Comparison of ENCODE assay signal across 10 cellular contexts in the genomic region with DNA sequence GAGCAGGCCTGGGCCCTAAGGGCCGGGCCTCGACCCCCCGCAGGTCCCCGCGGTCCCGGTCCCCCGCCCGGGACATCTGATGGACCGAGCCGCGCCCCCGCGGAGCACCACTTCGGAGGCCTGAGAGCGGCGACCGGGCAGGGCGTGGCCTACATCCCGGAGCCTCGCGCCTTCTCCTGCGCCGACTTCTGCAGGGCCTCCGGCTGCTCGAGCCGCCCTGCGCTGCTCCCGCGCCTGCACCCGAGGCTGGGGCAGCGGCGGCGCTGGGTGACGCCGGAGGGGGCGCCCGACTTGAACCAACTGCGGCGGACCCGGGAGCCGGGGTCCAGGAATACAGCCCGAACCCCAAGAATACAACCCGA. TPM values are rescaled to one million over a fixed set of nuclear protein-coding genes. Genes with fewer than 3 reads are reported as not detected.
DNase-seq lines count a peak whose midpoint lies in the region; ATAC-seq and TF ChIP-seq lines count a peak whose summit lies in the region.
"Had no signal": no experiment of that assay in that cellular context is flagged by ENCODE, and none has a peak within 500 bp of the region (broad histone marks: within the 10 kb centered on the region; RNA-seq: fewer than 3 reads in every experiment).

No MANE protein-coding gene starts in this region.

- POLR2A ChIA-PET in naive thymus-derived CD4-positive, alpha-beta T cell (lab: Charles Lee), result interaction anchor here (1.1 to 1.3 kb wide), 3 partner anchors 19 to 75 kb away, joined by 3 to 5 read pairs (median 4); partner anchors contain the start of gene RAB43

- H3K27ac Mint-ChIP-seq in naive thymus-derived CD4-positive, alpha-beta T cell, result peak overlapping the region in 1 of 9 donors; percentile 21

- H3K27me3 ChIP-seq in mammary epithelial cell (ENCODE audit: insufficient read depth, low read length), result no peaks in the 10 kb centered on the region
- H3K27me3 ChIP-seq in naive thymus-derived CD4-positive, alpha-beta T cell (ENCODE audit: control insufficient read depth in 2 of 2, insufficient read depth in 2 of 2, low read length in 2 of 2), result no peaks in the 10 kb centered on the region
- peaks cover 0 to 23% of the 10 kb centered on the region in 2 donors for H3K27me3 ChIP-seq in tibial nerve

- BruUV-seq in mammary epithelial cell (replicated peaks; lab: Mats Ljungman, UMichigan), result no TSS peak

- no CpG with 5 or more reads among the region's 43 CpGs for WGBS in mammary epithelial cell (ENCODE audit: low coverage, missing lambda C conversion rate)
- 1 to 7% methylated on average over 21 to 42 of the region's 43 CpGs for WGBS in tibial nerve, 2 donors

- H3K9me3 Mint-ChIP-seq in naive thymus-derived CD4-positive, alpha-beta T cell, result peaks cover 3 to 10% (median 6%) of the 10 kb centered on the region in 11 donors

- DNase-seq in activated T-cell treated with anti-CD3 and anti-CD28 coated beads for 48 hours (ENCODE audit: low read depth) (peak; percentile 43), activated T-cell treated with anti-CD3 and anti-CD28 coated beads for 4 hours (no peak), mammary epithelial cell (no peak), tibial nerve (ENCODE audit: low spot score in 2 of 2) (no peak), RPMI8226 (no peak), HuH-7 (ENCODE audit: low spot score) (no peak)
- DNase-seq in naive thymus-derived CD4-positive, alpha-beta T cell, result peak in 7 of 9 donors; percentile 20 to 47 (median 34)

- H3K27ac ChIP-seq in mammary epithelial cell (ENCODE audit: insufficient read depth, low read depth, low read length) (no peak overlapping the region), tibial nerve (no peak overlapping the region)
- H3K27ac ChIP-seq in naive thymus-derived CD4-positive, alpha-beta T cell (ENCODE audit: low read depth, low read length), result no peak overlapping the region

- H3K4me1 ChIP-seq in mammary epithelial cell (ENCODE audit: insufficient read depth, low read length), result peaks cover 2% of the 10 kb centered on the region
- peaks cover 0 to 4% of the 10 kb centered on the region in 2 donors for H3K4me1 ChIP-seq in naive thymus-derived CD4-positive, alpha-beta T cell (ENCODE audit: control insufficient read depth in 2 of 2, insufficient read depth in 2 of 2, low read length in 2 of 2)
- peaks cover 0 to 9% (median 7%) of the 10 kb centered on the region in 4 donors for H3K4me1 ChIP-seq in tibial nerve

- peaks cover 0 to 54% (median 9%) of the 10 kb centered on the region in 5 donors for H3K27me3 Mint-ChIP-seq in naive thymus-derived CD4-positive, alpha-beta T cell

- H3K4me3 ChIP-seq in mammary epithelial cell (replicated peaks in 1 of 3; ENCODE audit: insufficient read depth in 1 of 3, low read depth in 2 of 3, low read length in 3 of 3), result peak overlapping the region in 1 of 3 experiments; percentile 3
- H3K4me3 ChIP-seq in naive thymus-derived CD4-positive, alpha-beta T cell (ENCODE audit: low read length), result peak overlapping the region; percentile 50
- peak overlapping the region in 3 of 4 donors; percentile 27 to 46 (median 28) for H3K4me3 ChIP-seq in tibial nerve

- H3K79me2 ChIP-seq in mammary epithelial cell (ENCODE audit: insufficient read depth, low read length), result no peaks in the 10 kb centered on the region

- peaks cover 0 to 8% (median 4%) of the 10 kb centered on the region in 7 donors for H3K4me1 Mint-ChIP-seq in naive thymus-derived CD4-positive, alpha-beta T cell

- H3K36me3 Mint-ChIP-seq in naive thymus-derived CD4-positive, alpha-beta T cell, result peaks cover 5 to 11% (median 5%) of the 10 kb centered on the region in 5 donors

- no peak for TF ChIP-seq CTCF in mammary epithelial cell (conservative IDR thresholded peaks at IDR 0.05 in 1 of 2, IDR thresholded peaks at IDR 0.05 in 1 of 2; ENCODE audit: extremely low read depth in 1 of 2, insufficient read depth in 1 of 2, low read depth in 1 of 2, low read length in 2 of 2)
- no peak for TF ChIP-seq CTCF in tibial nerve (IDR thresholded peaks at IDR 0.05)

- no peaks in the 10 kb centered on the region for H3K36me3 ChIP-seq in mammary epithelial cell (ENCODE audit: insufficient read depth, low read length)
- no peaks in the 10 kb centered on the region for H3K36me3 ChIP-seq in naive thymus-derived CD4-positive, alpha-beta T cell (ENCODE audit: control insufficient read depth in 2 of 3, insufficient read depth in 3 of 3, low read length in 3 of 3)
- H3K36me3 ChIP-seq in tibial nerve, result no peaks in the 10 kb centered on the region

- peak overlapping the region in 9 of 10 donors; percentile 34 to 76 (median 70) for H3K4me3 Mint-ChIP-seq in naive thymus-derived CD4-positive, alpha-beta T cell

- in situ Hi-C loops in mammary epithelial cell (cut with MboI; ENCODE audit: low sequenced_read_pairs in 2 of 2), result no loop called here

- CTCF ChIA-PET in mammary epithelial cell (lab: Charles Lee; ENCODE audit: low non-redundant PET), result no interaction called here
- CTCF ChIA-PET in naive thymus-derived CD4-positive, alpha-beta T cell (lab: Charles Lee), result interaction anchor here (0.6 to 0.9 kb wide), 2 partner anchors 10 to 75 kb away, joined by 4 read pairs; no protein-coding TSS in a partner anchor

- H4K20me1 ChIP-seq in mammary epithelial cell (ENCODE audit: insufficient read depth, low read length), result no peaks in the 10 kb centered on the region

- ATAC-seq in naive thymus-derived CD4-positive, alpha-beta T cell, result peak; percentile 84
- ATAC-seq in HG03469 (IDR thresholded peaks at IDR 0.05; ENCODE audit: unreplicated experiment), result no peak

- dilution Hi-C loops in mammary epithelial cell (cut with HindIII; ENCODE audit: low sequenced_read_pairs), result no loop called here

- peak overlapping the region; percentile 68 for H2AFZ ChIP-seq in mammary epithelial cell (ENCODE audit: low read depth, low read length)

- TF ChIP-seq POLR2A in tibial nerve (IDR thresholded peaks at IDR 0.05), result no peak

- H3K9me3 ChIP-seq in mammary epithelial cell (replicated peaks; ENCODE audit: insufficient read depth, low read length) (peaks cover 2% of the 10 kb centered on the region), tibial nerve (peaks cover 0 to 21% (median 2%) of the 10 kb centered on the region in 4 donors)
- no peaks in the 10 kb centered on the region for H3K9me3 ChIP-seq in naive thymus-derived CD4-positive, alpha-beta T cell (ENCODE audit: control insufficient read depth in 2 of 3, low read length in 3 of 3)

- intact Hi-C loops in mammary epithelial cell (cut with micrococcal nuclease), result no loop called here
- intact Hi-C loops in naive thymus-derived CD4-positive, alpha-beta T cell (cut with micrococcal nuclease), result no loop called here

- no peak for TF ChIP-seq EP300 in tibial nerve (IDR thresholded peaks at IDR 0.05)

- H3K4me2 ChIP-seq in mammary epithelial cell (ENCODE audit: insufficient read depth, low read depth, low read length), result peak overlapping the region; percentile 67

- H3K9ac ChIP-seq in mammary epithelial cell (ENCODE audit: insufficient read depth, low read length), result no peak overlapping the region

RNA-seq across cellular contexts. Expression of gene GP9, which starts 14.9 kb away (rescaled TPM):
- total RNA-seq in mammary epithelial cell (not detected), tibial nerve (not detected)
- polyA plus RNA-seq in mammary epithelial cell, result not detected
- not detected for polyA minus RNA-seq in mammary epithelial cell
- total RNA-seq in naive thymus-derived CD4-positive, alpha-beta T cell, result 1 to 10 TPM in 1 of 5 experiments, not detected in 4; 2.5 TPM
- polyA plus RNA-seq in naive thymus-derived CD4-positive, alpha-beta T cell, result not detected
- total RNA-seq: epithelial cell of proximal tubule, pulmonary artery endothelial cell had no signal

RNA-seq across cellular contexts. Expression of gene EFCC1, which starts 44.6 kb away (rescaled TPM):
- under 1 TPM in 1 of 2 donors, not detected in 1; under 0.01 TPM for total RNA-seq in mammary epithelial cell
- not detected for polyA plus RNA-seq in mammary epithelial cell
- polyA minus RNA-seq in mammary epithelial cell, result not detected
- under 1 TPM in 4 of 5 experiments, not detected in 1; 0.07 to 0.24 (median 0.18) TPM for total RNA-seq in naive thymus-derived CD4-positive, alpha-beta T cell
- polyA plus RNA-seq in naive thymus-derived CD4-positive, alpha-beta T cell, result under 1 TPM; 0.24 to 0.27 TPM
- total RNA-seq in tibial nerve, result 1 to 10 TPM in 3 of 4 donors, under 1 TPM in 1; 0.22 to 2.1 (median 1.9) TPM
- total RNA-seq: epithelial cell of proximal tubule had no signal

RNA-seq across cellular contexts. Expression of gene CFAP92, which starts 51.8 kb away (rescaled TPM):
- total RNA-seq in mammary epithelial cell, result 1 to 10 TPM in 1 of 2 donors, under 1 TPM in 1; 0.83 to 1.0 TPM
- 0.29 TPM for polyA plus RNA-seq in mammary epithelial cell
- 3.5 TPM for polyA minus RNA-seq in mammary epithelial cell
- total RNA-seq in naive thymus-derived CD4-positive, alpha-beta T cell, result 1 to 10 TPM in 2 of 5 experiments, under 1 TPM in 3; 0.10 to 1.4 (median 0.46) TPM
- under 1 TPM; 0.20 to 0.89 TPM for polyA plus RNA-seq in naive thymus-derived CD4-positive, alpha-beta T cell
- total RNA-seq in tibial nerve, result under 1 TPM in 3 of 4 donors, not detected in 1; 0.22 to 0.78 (median 0.63) TPM
- total RNA-seq: epithelial cell of proximal tubule had no signal

Comparison
In these comparisons a context has a peak if more than half of its experiments do, and no peak if none do; other contexts are left out.
1. DNase-seq: peak in activated T-cell treated with anti-CD3 and anti-CD28 coated beads for 48 hours (single experiment) and naive thymus-derived CD4-positive, alpha-beta T cell (7 of 9); none in activated T-cell treated with anti-CD3 and anti-CD28 coated beads for 4 hours (single experiment), mammary epithelial cell (single experiment), tibial nerve (0 of 2), RPMI8226 (single experiment) and HuH-7 (single experiment).